7 cellular contexts compared by ENCODE assay signal in genomic region chr17:7839199-7839889, GRCh38. TPM values are rescaled to one million over a fixed set of nuclear protein-coding genes. Genes with fewer than 3 reads are reported as not detected.
A peak's percentile ranks its signal among the peaks of the same experiment; 100 is the strongest.
DNase-seq lines count a peak whose midpoint lies in the region; TF ChIP-seq lines count a peak whose summit lies in the region.

No MANE protein-coding gene starts in this region.

- DNase-seq in UCSD-AML1 (lab: John Stamatoyannopoulos, UW; ENCODE audit: unreplicated experiment) (peak; percentile 68), left ventricle myocardium inferior (no peak), spleen (peak; percentile 87), H4 (ENCODE audit: low spot score) (no peak), GM19240 (ENCODE audit: insufficient read length, low spot score) (no peak), NCI-H510A (lab: John Stamatoyannopoulos, UW) (no peak)

- TF ChIP-seq POLR2A in spleen (IDR thresholded peaks at IDR 0.05) = no peak

- no peak for TF ChIP-seq CTCF in left ventricle myocardium inferior (IDR thresholded peaks at IDR 0.05; ENCODE audit: borderline replicate concordance)
- TF ChIP-seq CTCF in spleen (IDR thresholded peaks at IDR 0.05 in 8 of 11, conservative IDR thresholded peaks at IDR 0.05 in 3 of 11) = no peak

- WGBS in spleen, 5 donors = 52 to 73% (median 60%) methylated on average over 4 to 6 of the region's 6 CpGs

- intact Hi-C loops in left ventricle myocardium inferior (cut with micrococcal nuclease) = no loop called here
- intact Hi-C loops in spleen (cut with DNase I; ENCODE audit: low total_unique reads) = no loop called here

- H3K36me3 ChIP-seq in HUES6 (ENCODE audit: control insufficient read depth, insufficient read depth, low read length) (no peaks in the 10 kb centered on the region), left ventricle myocardium inferior (no peaks in the 10 kb centered on the region), spleen (peaks cover 0 to 17% (median 0%) of the 10 kb centered on the region in 6 donors)

- peaks cover 31% of the 10 kb centered on the region for H3K27me3 ChIP-seq in HUES6 (ENCODE audit: control insufficient read depth, insufficient read depth, low read length)
- no peaks in the 10 kb centered on the region for H3K27me3 ChIP-seq in left ventricle myocardium inferior (ENCODE audit: low read depth)
- H3K27me3 ChIP-seq in spleen (replicated peaks in 1 of 7) = no peaks in the 10 kb centered on the region

- peak overlapping the region; percentile 26 for H3K9ac ChIP-seq in HUES6 (ENCODE audit: low read length)

- H3K9me3 ChIP-seq in HUES6 (ENCODE audit: control insufficient read depth, insufficient read depth, low read depth, low read length) (no peaks in the 10 kb centered on the region), left ventricle myocardium inferior (replicated peaks) (no peaks in the 10 kb centered on the region), spleen (no peaks in the 10 kb centered on the region)

- H3K4me3 ChIP-seq in HUES6 (ENCODE audit: low read depth, low read length) (peak overlapping the region; percentile 35; the same call in 1 of the 2 replicates), left ventricle myocardium inferior (peak overlapping the region; percentile 30), spleen (peak overlapping the region in 6 of 8 donors; percentile 7 to 86 (median 76))

- H3K27ac ChIP-seq in HUES6 (ENCODE audit: low read depth, low read length) (no peak overlapping the region), left ventricle myocardium inferior (replicated peaks) (peak overlapping the region; percentile 45), spleen (peak overlapping the region; percentile 53 to 100 (median 96))

- H3K4me1 ChIP-seq in HUES6 (ENCODE audit: control insufficient read depth, insufficient read depth, low read length) (peaks cover 28% of the 10 kb centered on the region), left ventricle myocardium inferior (peaks cover 93% of the 10 kb centered on the region), spleen (peaks cover 39 to 89% (median 60%) of the 10 kb centered on the region in 6 donors)

RNA-seq across cellular contexts. Expression of gene KDM6B, which starts 5.3 kb away (rescaled TPM):
- 23.3 TPM for total RNA-seq in left ventricle myocardium inferior
- total RNA-seq in spleen = 100 to 1,000 TPM in 1 of 7 donors, 10 to 100 TPM in 6; 22.3 to 110 (median 60.8) TPM
- 10 to 100 TPM in 1 of 3 donors, 1 to 10 TPM in 2; 2.9 to 11.7 (median 4.0) TPM for polyA plus RNA-seq in spleen
- total RNA-seq in H4 (2014; rRNA removed; shearing (Covaris generic)) = 0.21 and 4.1 TPM in 2 replicates

RNA-seq across cellular contexts. Expression of gene TMEM88, which starts 15.5 kb away (rescaled TPM):
- total RNA-seq in left ventricle myocardium inferior = 26.4 TPM
- 10 to 100 TPM in 5 of 7 donors, 1 to 10 TPM in 2; 5.2 to 31.8 (median 18.0) TPM for total RNA-seq in spleen
- 10 to 100 TPM in 1 of 3 donors, 1 to 10 TPM in 2; 5.5 to 26.2 (median 9.5) TPM for polyA plus RNA-seq in spleen
- total RNA-seq in H4 (2014; rRNA removed; shearing (Covaris generic)) = not detected in 2 replicates

RNA-seq across cellular contexts. Expression of gene NAA38, which starts 18.0 kb away (rescaled TPM):
- total RNA-seq in left ventricle myocardium inferior = 89.8 TPM
- total RNA-seq in spleen = 100 to 1,000 TPM in 1 of 7 donors, 10 to 100 TPM in 6; 51.0 to 111 (median 56.9) TPM
- 100 to 1,000 TPM; 119 to 185 (median 182) TPM for polyA plus RNA-seq in spleen
- total RNA-seq in H4 (2014; rRNA removed; shearing (Covaris generic)) = 70.3 and 104 TPM in 2 replicates

RNA-seq across cellular contexts. Expression of gene CYB5D1, which starts 18.5 kb away (rescaled TPM):
- 17.8 TPM for total RNA-seq in left ventricle myocardium inferior
- 10 to 100 TPM in 1 of 7 donors, 1 to 10 TPM in 6; 4.1 to 13.2 (median 5.9) TPM for total RNA-seq in spleen
- 1 to 10 TPM; 2.1 to 3.8 (median 2.9) TPM for polyA plus RNA-seq in spleen
- 4.0 and 7.5 TPM in 2 replicates for total RNA-seq in H4 (2014; rRNA removed; shearing (Covaris generic))

RNA-seq across cellular contexts. Expression of gene CHD3, which starts 49.2 kb away (rescaled TPM):
- total RNA-seq in left ventricle myocardium inferior (15.6 TPM), spleen (100 to 1,000 TPM in 2 of 7 donors, 10 to 100 TPM in 5; 60.9 to 117 (median 83.6) TPM)
- 10 to 100 TPM; 37.0 to 84.3 (median 71.8) TPM for polyA plus RNA-seq in spleen
- 26.5 and 35.0 TPM in 2 replicates for total RNA-seq in H4 (2014; rRNA removed; shearing (Covaris generic))

Comparison
In these comparisons a context has a peak if more than half of its experiments do, and no peak if none do; other contexts are left out.
1. DNase-seq: peak in UCSD-AML1 (single experiment) and spleen (single experiment); none in left ventricle myocardium inferior (single experiment), H4 (single experiment), GM19240 (single experiment) and NCI-H510A (single experiment).
2. Peak in every context shown above with its lines, with median percentiles within 50 percentile points of each other: H3K4me3 ChIP-seq.